ENCODE assay signal across 8 cellular contexts in genomic region chr17:77011173-77012011, GRCh38.
DNase-seq lines count a peak whose midpoint lies in the region; ATAC-seq and TF ChIP-seq lines count a peak whose summit lies in the region.

No MANE protein-coding gene starts in this region.

- intact Hi-C loops in heart left ventricle (cut with DNase I): loop anchor here in 2 of 10 donors (2.0 to 5.0 kb wide), 2 partner anchors 45 to 46 kb away; no protein-coding TSS in a partner anchor
- intact Hi-C loops in left ventricle myocardium superior (cut with micrococcal nuclease): no loop called here

- no peak overlapping the region for H3K27ac ChIP-seq in heart left ventricle

- H3K27me3 Mint-ChIP-seq in activated CD8-positive, alpha-beta memory T cell treated with anti-CD3 and anti-CD28 coated beads, Interleukin-2, amount 10 ng/mL, durations not matched to agents 7 days and 5 days: peaks cover 41% of the 10 kb centered on the region

- WGBS in heart left ventricle, 4 donors: 59 to 63% (median 60%) methylated on average over 7 of the region's 7 CpGs

- no peaks in the 10 kb centered on the region for H3K4me1 ChIP-seq in heart left ventricle

- peaks cover 3% of the 10 kb centered on the region for H3K36me3 Mint-ChIP-seq in activated CD8-positive, alpha-beta memory T cell treated with anti-CD3 and anti-CD28 coated beads, Interleukin-2, amount 10 ng/mL, durations not matched to agents 7 days and 5 days

- no peaks in the 10 kb centered on the region for H3K4me1 Mint-ChIP-seq in activated CD8-positive, alpha-beta memory T cell treated with anti-CD3 and anti-CD28 coated beads, Interleukin-2, amount 10 ng/mL, durations not matched to agents 7 days and 5 days

- H3K9me3 Mint-ChIP-seq in activated CD8-positive, alpha-beta memory T cell treated with anti-CD3 and anti-CD28 coated beads, Interleukin-2, amount 10 ng/mL, durations not matched to agents 7 days and 5 days (ENCODE audit: low read depth): peaks cover 4% of the 10 kb centered on the region

- H3K27me3 ChIP-seq in heart left ventricle: peaks cover 0 to 25% (median 0%) of the 10 kb centered on the region in 9 donors

- ATAC-seq in heart left ventricle (no peak), left ventricle myocardium superior (no peak), HG02623 (IDR thresholded peaks at IDR 0.05; ENCODE audit: unreplicated experiment) (no peak)
- ATAC-seq in activated CD8-positive, alpha-beta memory T cell treated with anti-CD3 and anti-CD28 coated beads, Interleukin-2, amount 10 ng/mL, durations not matched to agents 7 days and 5 days: peak; percentile 42

- peaks cover 0 to 29% (median 11%) of the 10 kb centered on the region in 12 donors for H3K9me3 ChIP-seq in heart left ventricle

- H3K4me3 Mint-ChIP-seq in activated CD8-positive, alpha-beta memory T cell treated with anti-CD3 and anti-CD28 coated beads, Interleukin-2, amount 10 ng/mL, durations not matched to agents 7 days and 5 days: no peak overlapping the region

- CTCF ChIA-PET in activated CD8-positive, alpha-beta memory T cell treated with anti-CD3 and anti-CD28 coated beads, Interleukin-2, amount 10 ng/mL, durations not matched to agents 7 days and 5 days (lab: Charles Lee): interaction anchor here (1.0 to 3.7 kb wide), 8 partner anchors 8 to 144 kb away, joined by 3 to 27 read pairs (median 4); partner anchors contain the start of gene MGAT5B

- TF ChIP-seq CTCF in heart left ventricle (IDR thresholded peaks at IDR 0.05) (peak; percentile 15 to 58 (median 39)), foreskin fibroblast (IDR thresholded peaks at IDR 0.05; ENCODE audit: low read depth, low read length) (peak; percentile 76)

- H3K4me3 ChIP-seq in heart left ventricle: no peak overlapping the region
- H3K4me3 ChIP-seq in foreskin fibroblast (ENCODE audit: low read depth in 1 of 2, low read length in 2 of 2): no peak overlapping the region

- no peak for TF ChIP-seq POLR2A in heart left ventricle (IDR thresholded peaks at IDR 0.05)

- DNase-seq in heart left ventricle (no peak), left ventricle myocardium superior (no peak), NCI-H345 (lab: John Stamatoyannopoulos, UW) (peak; percentile 44), foreskin fibroblast (peak; percentile 22 to 67), NCI-H1930 (lab: John Stamatoyannopoulos, UW) (no peak)
- DNase-seq in activated CD8-positive, alpha-beta memory T cell treated with anti-CD3 and anti-CD28 coated beads, Interleukin-2, amount 10 ng/mL, durations not matched to agents 7 days and 5 days: peak; percentile 68
- DNase-seq in stimulated activated CD4-positive, alpha-beta T cell treated with anti-CD3 and anti-CD28 coated beads, Interleukin-4, amount 100 ng/mL, for 24 hours: peak; percentile 55

- H3K36me3 ChIP-seq in heart left ventricle: no peaks in the 10 kb centered on the region

- H3K27ac Mint-ChIP-seq in activated CD8-positive, alpha-beta memory T cell treated with anti-CD3 and anti-CD28 coated beads, Interleukin-2, amount 10 ng/mL, durations not matched to agents 7 days and 5 days: no peak overlapping the region

Comparison
In these comparisons a context has a peak if more than half of its experiments do, and no peak if none do; other contexts are left out.
1. DNase-seq: peak in NCI-H345 (single experiment), activated CD8-positive, alpha-beta memory T cell treated with anti-CD3 and anti-CD28 coated beads, Interleukin-2, amount 10 ng/mL, durations not matched to agents 7 days and 5 days (single experiment), foreskin fibroblast (2 of 2) and stimulated activated CD4-positive, alpha-beta T cell treated with anti-CD3 and anti-CD28 coated beads, Interleukin-4, amount 100 ng/mL, for 24 hours (single experiment); none in heart left ventricle (0 of 5), left ventricle myocardium superior (single experiment) and NCI-H1930 (0 of 2).